Comparison of ENCODE assay signal across 12 cellular contexts in genomic region chr16:66970775-66971725, GRCh38. TPM values are rescaled to one million over a fixed set of nuclear protein-coding genes. Genes with fewer than 3 reads are reported as not detected.
DNase-seq lines count a peak whose midpoint lies in the region; ATAC-seq, FAIRE-seq and TF ChIP-seq lines count a peak whose summit lies in the region.
"Had no signal": no experiment of that assay in that cellular context is flagged by ENCODE, and none has a peak within 500 bp of the region (broad histone marks: within the 10 kb centered on the region; RNA-seq: fewer than 3 reads in every experiment).

No MANE protein-coding gene starts in this region.

- no peak for FAIRE-seq in urothelium cell line (lab: Jason Lieb, UNC)
- FAIRE-seq: GM18507 had no signal

- intact Hi-C loops in left ventricle myocardium superior (cut with micrococcal nuclease) (no loop called here), left cardiac atrium (cut with DNase I) (loop anchor here in 1 of 2 donors (10.0 kb wide), 1 partner anchor 214 kb away; the partner anchor contains the start of gene MATCAP1), A673 (cut with micrococcal nuclease; ENCODE audit: unreplicated experiment) (no loop called here)

- H3K4me1 ChIP-seq in A673 (ENCODE audit: insufficient read depth, low read length, poor library complexity, severe bottlenecking) = no peaks in the 10 kb centered on the region

- no peaks in the 10 kb centered on the region for H3K36me3 ChIP-seq in A673 (ENCODE audit: insufficient read depth, low read length, poor library complexity, severe bottlenecking)
- H3K36me3 ChIP-seq: cardiac muscle cell had no signal

- DNase-seq in left ventricle myocardium superior (peak; percentile 24), left cardiac atrium (no peak), astrocyte of the hippocampus (ENCODE audit: low read depth, low spot score) (peak; percentile 23), urothelium cell line (ENCODE audit: low spot score) (peak; percentile 81), A673 (ENCODE audit: low spot score) (no peak), NCI-H446 (lab: John Stamatoyannopoulos, UW) (no peak)
- DNase-seq: AML-193, NCI-H446 treated with DMSO at 0.1 percent for 48 hours, SIG-M5 had no signal

- no peak for TF ChIP-seq CTCF in A673 (conservative IDR thresholded peaks at IDR 0.05; ENCODE audit: low read depth, low read length)

- no peak overlapping the region for H3K27ac ChIP-seq in A673 (ENCODE audit: low read depth, low read length, poor library complexity, severe bottlenecking)
- H3K27ac ChIP-seq: cardiac muscle cell had no signal

- H3K4me3 ChIP-seq in A673 (ENCODE audit: low read depth, low read length, poor library complexity, severe bottlenecking) = no peak overlapping the region
- H3K4me3 ChIP-seq: cardiac muscle cell had no signal

- H3K9me3 ChIP-seq in A673 (ENCODE audit: low read depth, low read length, poor library complexity, severe bottlenecking) = no peaks in the 10 kb centered on the region

- ATAC-seq in left ventricle myocardium superior = no peak
- ATAC-seq in left cardiac atrium = no peak
- ATAC-seq: right cardiac atrium had no signal

- no peaks in the 10 kb centered on the region for H3K27me3 ChIP-seq in A673 (replicated peaks; ENCODE audit: insufficient read depth, low read depth, low read length, poor library complexity)
- H3K27me3 ChIP-seq: cardiac muscle cell had no signal

- no TSS peak for BruUV-seq in A673 (replicated peaks; lab: Mats Ljungman, UMichigan)

- POLR2A ChIA-PET in A673 (lab: Charles Lee; ENCODE audit: low non-redundant PET) = interaction anchor here (0.5 kb wide), 1 partner anchor 124 kb away, joined by 8 read pairs; no protein-coding TSS in a partner anchor

- CTCF ChIA-PET in A673 (lab: Charles Lee) = interaction anchor here (0.8 kb wide), 1 partner anchor 8 kb away, joined by 10 read pairs; no protein-coding TSS in a partner anchor

RNA-seq across cellular contexts. Expression of gene CES3, which starts 10.0 kb away (rescaled TPM):
- total RNA-seq in left ventricle myocardium superior = 1.6 TPM
- 1 to 10 TPM in 1 of 2 donors, under 1 TPM in 1; 0.63 to 1.4 TPM for total RNA-seq in left cardiac atrium
- 3.0 and 3.9 TPM in 2 replicates for total RNA-seq in A673 (2021)

RNA-seq across cellular contexts. Expression of gene CES4A, which starts 17.3 kb away (rescaled TPM):
- total RNA-seq in left ventricle myocardium superior (6.7 TPM), left cardiac atrium (1 to 10 TPM; 5.2 to 8.5 TPM), A673 (2021) (0.15 TPM in 1 of 2 replicates, not detected in the other)

RNA-seq across cellular contexts. Expression of gene CES2, which starts 35.7 kb away (rescaled TPM):
- total RNA-seq in left ventricle myocardium superior (103 TPM), left cardiac atrium (10 to 100 TPM; 27.6 to 48.0 TPM), A673 (2021) (37.6 and 39.8 TPM in 2 replicates)

RNA-seq across cellular contexts. Expression of gene CIAO2B, which starts 36.8 kb away (rescaled TPM):
- total RNA-seq in left ventricle myocardium superior (114 TPM), left cardiac atrium (100 to 1,000 TPM in 1 of 2 donors, 10 to 100 TPM in 1; 92.7 to 120 TPM), A673 (2021) (97.4 and 108 TPM in 2 replicates)

RNA-seq across cellular contexts. Expression of gene RRAD, which starts 45.7 kb away (rescaled TPM):
- total RNA-seq in left ventricle myocardium superior = 86.7 TPM
- 100 to 1,000 TPM in 1 of 2 donors, 10 to 100 TPM in 1; 58.3 to 325 TPM for total RNA-seq in left cardiac atrium
- 0.19 and 0.28 TPM in 2 replicates for total RNA-seq in A673 (2021)

Comparison
In these comparisons a context has a peak if more than half of its experiments do, and no peak if none do; other contexts are left out.
1. DNase-seq: peak in left ventricle myocardium superior (single experiment), astrocyte of the hippocampus (single experiment) and urothelium cell line (single experiment); none in left cardiac atrium (single experiment), A673 (single experiment) and NCI-H446 (0 of 2).